ENCODE assay signal across 8 cellular contexts in the genomic region with DNA sequence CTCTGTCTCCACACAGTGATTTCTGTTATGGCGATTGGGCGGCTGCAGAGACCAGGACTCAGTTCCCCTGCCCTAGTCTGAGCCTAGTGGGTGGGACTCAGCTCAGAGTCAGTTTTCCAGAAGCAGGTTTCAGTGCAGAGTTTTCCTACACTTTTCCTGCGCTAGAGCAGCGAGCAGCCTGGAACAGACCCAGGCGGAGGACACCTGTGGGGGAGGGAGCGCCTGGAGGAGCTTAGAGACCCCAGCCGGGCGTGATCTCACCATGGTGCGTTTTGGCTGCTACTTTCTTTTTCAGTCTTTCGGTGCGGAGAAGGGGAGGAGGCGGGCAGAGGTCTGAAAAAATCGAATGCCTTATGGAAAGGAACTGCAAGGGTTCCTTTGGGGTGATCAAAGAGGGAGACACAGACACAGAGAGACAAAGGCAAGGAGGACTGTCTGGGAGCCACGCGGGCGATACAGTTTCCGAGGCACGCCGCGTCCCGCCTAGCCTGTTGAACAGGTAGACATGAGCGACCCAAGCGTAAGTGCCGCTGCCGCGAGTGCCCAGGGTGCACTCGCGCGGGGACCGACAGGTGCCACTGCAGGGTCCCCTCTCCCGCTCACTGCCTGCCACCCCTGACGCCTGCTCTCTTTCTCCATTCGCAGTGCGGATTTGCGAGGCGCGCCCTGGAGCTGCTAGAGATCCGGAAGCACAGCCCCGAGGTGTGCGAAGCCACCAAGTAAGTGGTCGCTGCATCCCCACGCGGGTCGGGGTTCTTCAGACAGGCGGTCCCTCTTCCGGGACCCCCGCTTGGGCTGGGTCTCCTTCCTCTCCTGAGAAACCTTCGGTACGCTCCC. TPM values are rescaled to one million over a fixed set of nuclear protein-coding genes. Genes with fewer than 3 reads are reported as not detected.
A peak's percentile ranks its signal among the peaks of the same experiment; 100 is the strongest.
DNase-seq lines count a peak whose midpoint lies in the region; ATAC-seq, FAIRE-seq and TF ChIP-seq lines count a peak whose summit lies in the region.

TSS of gene GUCY1A1 (plus strand) at position 148 of the 837 bp plus-strand sequence. CDS start 30,020 bp downstream, outside the sequence.

- no peak within 1 kb of the TSS for H3K9ac ChIP-seq in H1 (replicated peaks in 1 of 4; ENCODE audit: extremely low read depth in 1 of 4, low read depth in 3 of 4, low read length in 3 of 4)

- H4K5ac ChIP-seq in H1 (ENCODE audit: insufficient read length, low read depth, low read length): no peak within 1 kb of the TSS

- no peak for TF ChIP-seq RAD21 in H1 (IDR thresholded peaks at IDR 0.05 in 1 of 2, conservative IDR thresholded peaks at IDR 0.05 in 1 of 2; ENCODE audit: low read depth in 2 of 2, low read length in 2 of 2)

- H3K4me3 Mint-ChIP-seq in T-helper 2 cell treated with Interferon-gamma antibody and Interleukin-4, amounts not matched to agents 5 μg/mL and 100 μg/mL, for 36 hours: peak within 1 kb of the TSS; percentile 85
- H3K4me3 Mint-ChIP-seq in stimulated activated naive CD8-positive, alpha-beta T cell treated with anti-CD3 and anti-CD28 coated beads, Interleukin-15, Interleukin-2, amounts not matched to agents 100 ng/mL and 50 ng/mL, for 24 hours: peak within 1 kb of the TSS; percentile 84

- peak within 1 kb of the TSS; percentile 73 to 90 for H3K4me2 ChIP-seq in H1 (ENCODE audit: insufficient read depth in 1 of 2, low read depth in 2 of 2, low read length in 2 of 2)

- H3K23me2 ChIP-seq in H1 (ENCODE audit: low read depth, low read length): peaks cover 11% of the 10 kb centered on the region; the same call in 1 of the 2 replicates

- no peak within 1 kb of the TSS for H2BK20ac ChIP-seq in H1 (ENCODE audit: low read length)

- no peaks in the 10 kb centered on the region for H3K79me1 ChIP-seq in H1 (ENCODE audit: low read depth, low read length)

- no peak within 1 kb of the TSS for H2AK5ac ChIP-seq in H1 (ENCODE audit: low read depth, low read length)

- no peak for TF ChIP-seq EP300 in H1 (IDR thresholded peaks at IDR 0.05; ENCODE audit: borderline replicate concordance in 1 of 2, low read depth in 2 of 2, low read length in 2 of 2)

- DNase-seq in BE2C (peak; percentile 71), H1 (ENCODE audit: low read depth in 1 of 2, low spot score in 2 of 2) (peak in 1 of 2 experiments; percentile 67), lung microvascular endothelial cell (ENCODE audit: low read depth in 2 of 2) (peak; percentile 0 to 71), NCI-H187 (lab: John Stamatoyannopoulos, UW) (no peak)
- peak; percentile 6 for DNase-seq in T-helper 2 cell treated with Interferon-gamma antibody and Interleukin-4, amounts not matched to agents 5 μg/mL and 100 μg/mL, for 36 hours (ENCODE audit: low spot score)

- TF ChIP-seq POLR2A in H1 (IDR thresholded peaks at IDR 0.05; ENCODE audit: control extremely low read depth in 1 of 2, low read depth in 2 of 2, low read length in 2 of 2): no peak

- peaks cover 1% of the 10 kb centered on the region for H3K4me1 Mint-ChIP-seq in T-helper 2 cell treated with Interferon-gamma antibody and Interleukin-4, amounts not matched to agents 5 μg/mL and 100 μg/mL, for 36 hours (ENCODE audit: low read depth)
- peaks cover 13% of the 10 kb centered on the region for H3K4me1 Mint-ChIP-seq in stimulated activated naive CD8-positive, alpha-beta T cell treated with anti-CD3 and anti-CD28 coated beads, Interleukin-15, Interleukin-2, amounts not matched to agents 100 ng/mL and 50 ng/mL, for 24 hours (ENCODE audit: low read depth)

- POLR2A ChIA-PET in H1 (lab: Charles Lee; ENCODE audit: partially characterized antibody): interaction anchor here (0.6 kb wide), 2 partner anchors 120 to 286 kb away, joined by 4 to 5 read pairs; no protein-coding TSS in a partner anchor

- H3K27ac Mint-ChIP-seq in T-helper 2 cell treated with Interferon-gamma antibody and Interleukin-4, amounts not matched to agents 5 μg/mL and 100 μg/mL, for 36 hours: no peak within 1 kb of the TSS
- peak within 1 kb of the TSS; percentile 65 for H3K27ac Mint-ChIP-seq in stimulated activated naive CD8-positive, alpha-beta T cell treated with anti-CD3 and anti-CD28 coated beads, Interleukin-15, Interleukin-2, amounts not matched to agents 100 ng/mL and 50 ng/mL, for 24 hours

- no peak within 1 kb of the TSS for H2BK120ac ChIP-seq in H1 (replicated peaks; ENCODE audit: low read depth, low read length)

- H3K9me3 ChIP-seq in BE2C (no peaks in the 10 kb centered on the region), H1 (ENCODE audit: insufficient read depth in 2 of 2, low read depth in 1 of 2, low read length in 1 of 2) (no peaks in the 10 kb centered on the region)

- H3K4me3 ChIP-seq in BE2C (ENCODE audit: low read depth, low read length) (peak within 1 kb of the TSS; percentile 63), H1 (ENCODE audit: extremely low read depth in 1 of 4, insufficient read depth in 2 of 4, low read depth in 3 of 4, low read length in 4 of 4) (peak within 1 kb of the TSS; percentile 26 to 63 (median 46))

- H3K23ac ChIP-seq in H1 (ENCODE audit: insufficient read length): no peak within 1 kb of the TSS

- H3K18ac ChIP-seq in H1 (ENCODE audit: extremely low read depth, low read length): no peak within 1 kb of the TSS

- H3K27me3 ChIP-seq in BE2C (no peaks in the 10 kb centered on the region), H1 (replicated peaks in 1 of 4; ENCODE audit: control insufficient read depth in 3 of 4, extremely low read depth in 1 of 4, insufficient read depth in 3 of 4, low read length in 3 of 4) (peaks cover 31 to 49% (median 39%) of the 10 kb centered on the region in 4 experiments)

- H3K27ac ChIP-seq in H1 (ENCODE audit: low read depth, low read length): no peak within 1 kb of the TSS

- H3K56ac ChIP-seq in H1 (replicated peaks; ENCODE audit: insufficient read length, low read depth, low read length): no peak within 1 kb of the TSS

- peaks cover 77% of the 10 kb centered on the region for H3K27me3 Mint-ChIP-seq in T-helper 2 cell treated with Interferon-gamma antibody and Interleukin-4, amounts not matched to agents 5 μg/mL and 100 μg/mL, for 36 hours (ENCODE audit: low read depth)
- peaks cover 68% of the 10 kb centered on the region for H3K27me3 Mint-ChIP-seq in stimulated activated naive CD8-positive, alpha-beta T cell treated with anti-CD3 and anti-CD28 coated beads, Interleukin-15, Interleukin-2, amounts not matched to agents 100 ng/mL and 50 ng/mL, for 24 hours

- no peak within 1 kb of the TSS for H2BK5ac ChIP-seq in H1 (ENCODE audit: low read depth, low read length)

- H4K91ac ChIP-seq in H1 (replicated peaks; ENCODE audit: insufficient read length, low read length): no peak within 1 kb of the TSS

- no peaks in the 10 kb centered on the region for H3K79me2 ChIP-seq in H1 (ENCODE audit: control insufficient read depth in 1 of 2, insufficient read depth in 2 of 2, low read length in 2 of 2)

- 4% methylated on average over 34 of the region's 49 CpGs; no CpG with 5 or more reads in 1 of the 2 experiments for WGBS in H1 (ENCODE audit: extremely low coverage in 1 of 2, insufficient coverage in 1 of 2, insufficient read length in 1 of 2, insufficient replicate concordance in 2 of 2, low coverage in 1 of 2, low lambda C conversion rate in 2 of 2, missing lambda C conversion rate in 1 of 2), 2 experiments

- H3K14ac ChIP-seq in H1 (ENCODE audit: insufficient read length): no peak within 1 kb of the TSS

- peak within 1 kb of the TSS; percentile 58; the same call in 1 of the 2 replicates for H2AFZ ChIP-seq in H1 (ENCODE audit: low read length)

- H4K20me1 ChIP-seq in H1 (replicated peaks in 1 of 2; ENCODE audit: control insufficient read depth in 1 of 2, insufficient read depth in 2 of 2, low read length in 2 of 2): no peaks in the 10 kb centered on the region

- no peak within 1 kb of the TSS for H2BK15ac ChIP-seq in H1 (ENCODE audit: low read length)

- no peak within 1 kb of the TSS for H2BK12ac ChIP-seq in H1 (ENCODE audit: low read depth, low read length)

- peaks cover 3% of the 10 kb centered on the region; the same call in 1 of the 2 replicates for H3K36me3 ChIP-seq in BE2C
- H3K36me3 ChIP-seq in H1 (ENCODE audit: control insufficient read depth in 2 of 4, insufficient read depth in 4 of 4, low read length in 3 of 4): no peaks in the 10 kb centered on the region

- TF ChIP-seq CTCF in BE2C (IDR thresholded peaks at IDR 0.05; ENCODE audit: low read depth, low read length) (no peak), H1 (IDR thresholded peaks at IDR 0.05; ENCODE audit: control extremely low read depth in 1 of 3, insufficient read depth in 1 of 3, low read depth in 1 of 3, low read length in 3 of 3) (no peak)

- no peak within 1 kb of the TSS for H4K8ac ChIP-seq in H1 (ENCODE audit: extremely low read depth, insufficient read depth, low read length)

- FAIRE-seq in H1 (lab: Jason Lieb, UNC): no peak

- H3K4me1 ChIP-seq in BE2C (peaks cover 8% of the 10 kb centered on the region; the same call in 1 of the 2 replicates), H1 (replicated peaks in 1 of 4; ENCODE audit: control insufficient read depth in 3 of 4, insufficient read depth in 4 of 4, low read length in 3 of 4) (no peaks in the 10 kb centered on the region; a peak in 2 of 7 replicates)

- H3K36me3 Mint-ChIP-seq in T-helper 2 cell treated with Interferon-gamma antibody and Interleukin-4, amounts not matched to agents 5 μg/mL and 100 μg/mL, for 36 hours (ENCODE audit: low read depth): no peaks in the 10 kb centered on the region
- H3K36me3 Mint-ChIP-seq in stimulated activated naive CD8-positive, alpha-beta T cell treated with anti-CD3 and anti-CD28 coated beads, Interleukin-15, Interleukin-2, amounts not matched to agents 100 ng/mL and 50 ng/mL, for 24 hours (ENCODE audit: low read depth): no peaks in the 10 kb centered on the region

- H3K4ac ChIP-seq in H1 (replicated peaks; ENCODE audit: insufficient read length, low read depth, low read length): no peak within 1 kb of the TSS

- no peaks in the 10 kb centered on the region for H3K9me3 Mint-ChIP-seq in T-helper 2 cell treated with Interferon-gamma antibody and Interleukin-4, amounts not matched to agents 5 μg/mL and 100 μg/mL, for 36 hours
- H3K9me3 Mint-ChIP-seq in stimulated activated naive CD8-positive, alpha-beta T cell treated with anti-CD3 and anti-CD28 coated beads, Interleukin-15, Interleukin-2, amounts not matched to agents 100 ng/mL and 50 ng/mL, for 24 hours: peaks cover 3% of the 10 kb centered on the region

- CTCF ChIA-PET in H1 (lab: Charles Lee; ENCODE audit: partially characterized antibody): interaction anchor here (0.6 kb wide), 1 partner anchor 1143 kb away, joined by 3 read pairs; no protein-coding TSS in a partner anchor

- ATAC-seq in GM18909 (IDR thresholded peaks at IDR 0.05; ENCODE audit: poor library complexity, unreplicated experiment) (peak; percentile 67), HG03139 (IDR thresholded peaks at IDR 0.05; ENCODE audit: unreplicated experiment) (peak; percentile 55)

RNA-seq across cellular contexts. Expression of gene GUCY1A1, which starts in this region (rescaled TPM):
- polyA plus RNA-seq in BE2C (2012; ENCODE audit: insufficient read depth, insufficient read length, low read depth): 16.9 TPM
- total RNA-seq in H1 (2021; fragmentation: NEBNext Ultra II Directional; extraction: Animal tissue kit (Norgen Biotek cat#: 25700)): not detected in 2 replicates
- polyA plus RNA-seq in H1 (2011; rRNA removed): 0.05 TPM in 1 of 2 replicates, not detected in the other
- not detected for polyA plus RNA-seq in H1 (2011; cell fraction: cytosol; rRNA removed)
- polyA plus RNA-seq in H1 (2011; cell fraction: nucleus; rRNA removed): not detected
- polyA plus RNA-seq in H1 (2012, experiment 1 of 2): not detected in 4 replicates
- not detected for polyA plus RNA-seq in H1 (2012, experiment 2 of 2)
- not detected for polyA plus RNA-seq in H1 (2013, experiment 1 of 2)
- polyA plus RNA-seq in H1 (2013, experiment 2 of 2): not detected
- not detected in 2 replicates for polyA minus RNA-seq in H1 (2011; rRNA and poly(A)+ RNA removed)
- polyA minus RNA-seq in H1 (2011; cell fraction: cytosol; rRNA and poly(A)+ RNA removed): not detected
- not detected for polyA minus RNA-seq in H1 (2011; cell fraction: nucleus; rRNA and poly(A)+ RNA removed)
- 12.9 and 14.4 TPM in 2 replicates for total RNA-seq in lung microvascular endothelial cell

Comparison
In these comparisons a context has a peak if more than half of its experiments do, and no peak if none do; other contexts are left out.
1. RNA of gene GUCY1A1 (total RNA-seq): 12.9 to 14.4 TPM in lung microvascular endothelial cell; not detected in H1; every median in the first group is over 10 times any median in the second.
2. DNase-seq: peak in BE2C (single experiment), T-helper 2 cell treated with Interferon-gamma antibody and Interleukin-4, amounts not matched to agents 5 μg/mL and 100 μg/mL, for 36 hours (single experiment) and lung microvascular endothelial cell (2 of 2); none in NCI-H187 (0 of 2).